In the genomic region with DNA sequence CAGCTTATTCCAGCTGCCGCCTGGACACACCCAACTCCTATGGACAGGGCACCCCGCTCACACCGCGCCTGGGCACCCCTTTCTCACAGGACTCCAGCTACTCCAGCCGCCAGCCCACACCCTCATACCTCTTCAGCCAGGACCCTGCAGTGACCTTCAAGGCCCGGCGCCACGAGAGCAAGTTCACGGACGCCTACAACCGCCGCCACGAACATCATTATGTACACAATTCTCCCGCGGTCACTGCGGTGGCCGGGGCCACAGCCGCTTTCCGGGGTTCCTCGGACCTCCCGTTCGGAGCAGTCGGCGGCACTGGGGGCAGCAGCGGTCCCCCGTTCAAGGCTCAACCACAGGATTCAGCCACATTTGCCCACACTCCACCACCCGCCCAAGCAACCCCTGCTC, we compare ENCODE assay signal across 23 cellular contexts. TPM values are rescaled to one million over a fixed set of nuclear protein-coding genes. Genes with fewer than 3 reads are reported as not detected.
DNase-seq lines count a peak whose midpoint lies in the region; ATAC-seq and TF ChIP-seq lines count a peak whose summit lies in the region.
"Had no signal": no experiment of that assay in that cellular context is flagged by ENCODE, and none has a peak within 500 bp of the region (broad histone marks: within the 10 kb centered on the region; RNA-seq: fewer than 3 reads in every experiment).

No MANE protein-coding gene starts in this region.

- peaks cover 24% of the 10 kb centered on the region for H3K4me1 Mint-ChIP-seq in type B pancreatic cell (ENCODE audit: unreplicated experiment)

- BruUV-seq in mammary epithelial cell (replicated peaks; lab: Mats Ljungman, UMichigan) = TSS peak; percentile 26

- H3K79me1 ChIP-seq in mesenchymal stem cell (replicated peaks; ENCODE audit: low read length, poor library complexity, severe bottlenecking) = peaks cover 20% of the 10 kb centered on the region

- WGBS in mammary epithelial cell (ENCODE audit: low coverage, missing lambda C conversion rate) = 95% methylated on average over 15 of the region's 27 CpGs
- 94% methylated on average over 27 of the region's 27 CpGs for WGBS in mesenchymal stem cell

- no peak overlapping the region for H3K18ac ChIP-seq in mesenchymal stem cell (ENCODE audit: low read depth in 1 of 2, low read length in 2 of 2)

- H2AFZ ChIP-seq in mammary epithelial cell (ENCODE audit: low read depth, low read length) (no peak overlapping the region), mesenchymal stem cell (ENCODE audit: low read depth, low read length) (no peak overlapping the region)

- peaks cover 90% of the 10 kb centered on the region for H3K79me2 ChIP-seq in mammary epithelial cell (ENCODE audit: insufficient read depth, low read length)

- peak overlapping the region in 1 of 2 experiments; percentile 7 for H2BK12ac ChIP-seq in mesenchymal stem cell (ENCODE audit: low read length in 2 of 2)

- in situ Hi-C loops in mammary epithelial cell (cut with MboI; ENCODE audit: low sequenced_read_pairs in 2 of 2) = no loop called here

- no peaks in the 10 kb centered on the region for H3K9me3 Mint-ChIP-seq in type B pancreatic cell
- H3K9me3 Mint-ChIP-seq: activated CD4-positive, alpha-beta memory T cell treated with anti-CD3 and anti-CD28 coated beads for 36 hours had no signal

- no peak overlapping the region for H3K4me3 Mint-ChIP-seq in type B pancreatic cell
- H3K4me3 Mint-ChIP-seq: activated CD4-positive, alpha-beta memory T cell treated with anti-CD3 and anti-CD28 coated beads for 36 hours had no signal

- no peak overlapping the region for H2BK15ac ChIP-seq in mesenchymal stem cell (ENCODE audit: low read depth, poor library complexity, severe bottlenecking)

- peaks cover 31% of the 10 kb centered on the region for H3K4me1 ChIP-seq in mammary epithelial cell (ENCODE audit: insufficient read depth, low read length)
- peaks cover 9 to 26% of the 10 kb centered on the region in 2 donors for H3K4me1 ChIP-seq in breast epithelium
- H3K4me1 ChIP-seq in mesenchymal stem cell (ENCODE audit: control insufficient read depth, insufficient read depth, low read depth, low read length) = peaks cover 45% of the 10 kb centered on the region

- no peak overlapping the region for H3K4ac ChIP-seq in mesenchymal stem cell (ENCODE audit: low read depth in 1 of 2, low read length in 2 of 2)

- dilution Hi-C loops in mammary epithelial cell (cut with HindIII; ENCODE audit: low sequenced_read_pairs) = no loop called here

- H3K4me3 ChIP-seq in mammary epithelial cell (replicated peaks in 1 of 3; ENCODE audit: insufficient read depth in 1 of 3, low read depth in 2 of 3, low read length in 3 of 3) (no peak overlapping the region), breast epithelium (no peak overlapping the region), mesenchymal stem cell (ENCODE audit: insufficient read depth in 1 of 2, low read depth in 1 of 2, low read length in 2 of 2) (no peak overlapping the region)
- H3K4me3 ChIP-seq: transverse colon had no signal

- H3K14ac ChIP-seq in mesenchymal stem cell (ENCODE audit: low read length in 2 of 2) = no peak overlapping the region

- H3K27ac ChIP-seq in mammary epithelial cell (ENCODE audit: insufficient read depth, low read depth, low read length) = no peak overlapping the region
- H3K27ac ChIP-seq in breast epithelium = no peak overlapping the region
- peak overlapping the region; percentile 83; the same call in 1 of the 2 replicates for H3K27ac ChIP-seq in VCaP
- H3K27ac ChIP-seq in mesenchymal stem cell (ENCODE audit: low read length, poor library complexity, severe bottlenecking) = no peak overlapping the region
- H3K27ac ChIP-seq: epithelial cell of prostate, foreskin keratinocyte had no signal

- H2AK5ac ChIP-seq in mesenchymal stem cell (ENCODE audit: low read length, severe bottlenecking) = no peak overlapping the region

- no peaks in the 10 kb centered on the region for H3K9me3 ChIP-seq in mammary epithelial cell (replicated peaks; ENCODE audit: insufficient read depth, low read length)
- H3K9me3 ChIP-seq in breast epithelium = no peaks in the 10 kb centered on the region
- H3K9me3 ChIP-seq in mesenchymal stem cell (ENCODE audit: control insufficient read depth, low read length) = no peaks in the 10 kb centered on the region
- H3K9me3 ChIP-seq: transverse colon had no signal

- DNase-seq in mammary epithelial cell (no peak), breast epithelium (ENCODE audit: low spot score in 2 of 2) (no peak), mesenchymal stem cell (no peak), type B pancreatic cell (ENCODE audit: extremely low spot score, unreplicated experiment) (no peak), SK-N-DZ (ENCODE audit: low spot score) (no peak)
- DNase-seq: activated CD4-positive, alpha-beta memory T cell treated with anti-CD3 and anti-CD28 coated beads for 36 hours; amygdala; foreskin keratinocyte; H7; KBM-7; NCI-H2171 treated with DMSO at 0.1 percent for 48 hours; NCI-H526; stimulated activated CD4-positive, alpha-beta T cell treated with anti-CD3 and anti-CD28 coated beads, Interleukin-1b, Interleukin-23, amount 100 ng/mL, for 48 hours; stimulated activated naive CD4-positive, alpha-beta T cell treated with Interleukin-2 at 50 U/mL for 16 hours; transverse colon had no signal

- H2BK5ac ChIP-seq in mesenchymal stem cell (ENCODE audit: low read depth, low read length, poor library complexity, severe bottlenecking) = no peak overlapping the region

- intact Hi-C loops in mammary epithelial cell (cut with micrococcal nuclease) = no loop called here
- intact Hi-C loops in breast epithelium (cut with DNase I; ENCODE audit: low total_unique reads) = no loop called here

- peaks cover 2% of the 10 kb centered on the region for H4K20me1 ChIP-seq in mammary epithelial cell (ENCODE audit: insufficient read depth, low read length)

- no peak overlapping the region for H4K91ac ChIP-seq in mesenchymal stem cell (ENCODE audit: low read length)

- no peak for TF ChIP-seq POLR2A in breast epithelium (IDR thresholded peaks at IDR 0.05)

- H3K9ac ChIP-seq in mammary epithelial cell (ENCODE audit: insufficient read depth, low read length) = no peak overlapping the region
- H3K9ac ChIP-seq in mesenchymal stem cell (ENCODE audit: low read length) = no peak overlapping the region

- peak overlapping the region; percentile 27 for H4K8ac ChIP-seq in mesenchymal stem cell (ENCODE audit: low read length)

- no peak overlapping the region for H3K4me2 ChIP-seq in mammary epithelial cell (ENCODE audit: insufficient read depth, low read depth, low read length)
- no peak overlapping the region for H3K4me2 ChIP-seq in mesenchymal stem cell (ENCODE audit: low read length, poor library complexity, severe bottlenecking)

- ATAC-seq in HG03139 (IDR thresholded peaks at IDR 0.05; ENCODE audit: unreplicated experiment) (no peak), GM21526 (IDR thresholded peaks at IDR 0.05; ENCODE audit: low FRiP score, unreplicated experiment) (no peak)
- ATAC-seq: foreskin keratinocyte, Right ventricle myocardium inferior had no signal

- TF ChIP-seq CTCF in mammary epithelial cell (conservative IDR thresholded peaks at IDR 0.05 in 1 of 2, IDR thresholded peaks at IDR 0.05 in 1 of 2; ENCODE audit: extremely low read depth in 1 of 2, insufficient read depth in 1 of 2, low read depth in 1 of 2, low read length in 2 of 2) (no peak), breast epithelium (IDR thresholded peaks at IDR 0.05) (no peak), VCaP (conservative IDR thresholded peaks at IDR 0.05) (no peak), type B pancreatic cell (conservative IDR thresholded peaks at IDR 0.05) (no peak)

- H3K27me3 Mint-ChIP-seq in type B pancreatic cell = no peaks in the 10 kb centered on the region
- H3K27me3 Mint-ChIP-seq: activated CD4-positive, alpha-beta memory T cell treated with anti-CD3 and anti-CD28 coated beads for 36 hours had no signal

- CTCF ChIA-PET in mammary epithelial cell (lab: Charles Lee; ENCODE audit: low non-redundant PET) = no interaction called here

- peak overlapping the region; percentile 16 for H3K27ac Mint-ChIP-seq in type B pancreatic cell
- H3K27ac Mint-ChIP-seq: activated CD4-positive, alpha-beta memory T cell treated with anti-CD3 and anti-CD28 coated beads for 36 hours had no signal

- H3K27me3 ChIP-seq in mammary epithelial cell (ENCODE audit: insufficient read depth, low read length) (no peaks in the 10 kb centered on the region), breast epithelium (no peaks in the 10 kb centered on the region), mesenchymal stem cell (ENCODE audit: control insufficient read depth in 1 of 2, insufficient read depth in 1 of 2, low read length in 2 of 2) (no peaks in the 10 kb centered on the region)
- H3K27me3 ChIP-seq: dorsolateral prefrontal cortex, foreskin keratinocyte, transverse colon had no signal

- no peak overlapping the region for H2BK120ac ChIP-seq in mesenchymal stem cell (ENCODE audit: low read depth, low read length)

- no peak overlapping the region for H3K23ac ChIP-seq in mesenchymal stem cell (ENCODE audit: low read length in 2 of 2)

- H3K36me3 ChIP-seq in mammary epithelial cell (ENCODE audit: insufficient read depth, low read length) = peaks cover 4% of the 10 kb centered on the region
- H3K36me3 ChIP-seq in breast epithelium = no peaks in the 10 kb centered on the region
- H3K36me3 ChIP-seq in mesenchymal stem cell (ENCODE audit: control insufficient read depth in 1 of 2, insufficient read depth in 2 of 2, low read depth in 1 of 2, low read length in 2 of 2) = peaks cover 51 to 75% of the 10 kb centered on the region in 2 experiments

- peaks cover 5% of the 10 kb centered on the region for H3K36me3 Mint-ChIP-seq in type B pancreatic cell

RNA-seq across cellular contexts. Expression of a gene that starts 5.9 kb away (rescaled TPM):
- total RNA-seq in mammary epithelial cell (10 to 100 TPM in 1 of 2 donors, 1 to 10 TPM in 1; 4.3 to 16.0 TPM), breast epithelium (1 to 10 TPM; 4.2 to 7.9 (median 6.1) TPM), type B pancreatic cell (ENCODE audit: low replicate concordance) (28.4 and 34.2 TPM in 2 replicates)
- polyA plus RNA-seq in mammary epithelial cell = 0.94 TPM
- 5.4 TPM for polyA minus RNA-seq in mammary epithelial cell
- 10.4 TPM for polyA plus RNA-seq in mesenchymal stem cell (2013, experiment 1 of 2)
- polyA plus RNA-seq in mesenchymal stem cell (2013, experiment 2 of 2) = 9.3 TPM
- polyA plus RNA-seq in SK-N-DZ (2014; cell fraction: cytosol; rRNA removed) = 3.3 and 4.6 TPM in 2 replicates
- 3.4 and 6.6 TPM in 2 replicates for polyA plus RNA-seq in SK-N-DZ (2014; cell fraction: nucleus; rRNA removed)

RNA-seq across cellular contexts. Expression of a gene that starts 16.2 kb away (rescaled TPM):
- 1 to 10 TPM; 4.4 to 6.2 TPM for total RNA-seq in mammary epithelial cell
- 1.4 TPM for polyA plus RNA-seq in mammary epithelial cell
- polyA minus RNA-seq in mammary epithelial cell = 0.26 TPM
- total RNA-seq in breast epithelium = 10 to 100 TPM in 2 of 3 donors, 1 to 10 TPM in 1; 5.8 to 13.1 (median 12.0) TPM
- polyA plus RNA-seq in mesenchymal stem cell (2013, experiment 1 of 2) = 15.0 TPM
- polyA plus RNA-seq in mesenchymal stem cell (2013, experiment 2 of 2) = 14.2 TPM
- total RNA-seq in type B pancreatic cell (ENCODE audit: low replicate concordance) = 24.9 and 26.0 TPM in 2 replicates
- polyA plus RNA-seq in SK-N-DZ (2014; cell fraction: cytosol; rRNA removed) = 0.90 and 3.7 TPM in 2 replicates
- polyA plus RNA-seq in SK-N-DZ (2014; cell fraction: nucleus; rRNA removed) = 57.6 and 75.5 TPM in 2 replicates

RNA-seq across cellular contexts. Expression of a gene that starts 48.9 kb away (rescaled TPM):
- under 1 TPM in 1 of 2 donors, not detected in 1; 0.17 TPM for total RNA-seq in mammary epithelial cell
- polyA plus RNA-seq in mammary epithelial cell = 0.03 TPM
- polyA minus RNA-seq in mammary epithelial cell = not detected
- 1 to 10 TPM in 1 of 3 donors, under 1 TPM in 1, not detected in 1; 0.64 to 1.6 TPM for total RNA-seq in breast epithelium
- 0.48 TPM for polyA plus RNA-seq in mesenchymal stem cell (2013, experiment 1 of 2)
- 0.47 TPM for polyA plus RNA-seq in mesenchymal stem cell (2013, experiment 2 of 2)
- total RNA-seq in type B pancreatic cell (ENCODE audit: low replicate concordance) = 0.92 TPM in 1 of 2 replicates, not detected in the other
- not detected in 2 replicates for polyA plus RNA-seq in SK-N-DZ (2014; cell fraction: cytosol; rRNA removed)
- not detected in 2 replicates for polyA plus RNA-seq in SK-N-DZ (2014; cell fraction: nucleus; rRNA removed)
- total RNA-seq: activated CD4-positive, alpha-beta memory T cell treated with anti-CD3 and anti-CD28 coated beads for 36 hours; Daoy; foreskin keratinocyte; lung microvascular endothelial cell had no signal
- polyA plus RNA-seq: foreskin keratinocyte had no signal
